Comparison of ENCODE assay signal across 8 cellular contexts in genomic region chr3:32571192-32571485, GRCh38. TPM values are rescaled to one million over a fixed set of nuclear protein-coding genes. Genes with fewer than 3 reads are reported as not detected.
DNase-seq lines count a peak whose midpoint lies in the region; ATAC-seq lines count a peak whose summit lies in the region.

No MANE protein-coding gene starts in this region.

- DNase-seq in Right ventricle myocardium inferior (ENCODE audit: missing footprints) (no peak), cardiac septum (ENCODE audit: low spot score) (no peak), NCI-H2227 (lab: John Stamatoyannopoulos, UW; ENCODE audit: unreplicated experiment) (peak; percentile 81), NCI-H2107 treated with DMSO at 0.1 percent for 48 hours (lab: John Stamatoyannopoulos, UW; ENCODE audit: unreplicated experiment) (no peak)
- DNase-seq in effector memory CD4-positive, alpha-beta T cell: no peak
- no peak for DNase-seq in naive thymus-derived CD8-positive, alpha-beta T cell
- DNase-seq in stimulated activated CD4-positive, alpha-beta T cell treated with anti-CD3 and anti-CD28 coated beads, Interleukin-2, amount 100 ng/mL, for 24 hours: no peak

- ATAC-seq in Right ventricle myocardium inferior: peak; percentile 63
- ATAC-seq in naive thymus-derived CD8-positive, alpha-beta T cell: peak in 1 of 2 donors; percentile 48
- ATAC-seq in HG02642 (IDR thresholded peaks at IDR 0.05; ENCODE audit: poor library complexity, unreplicated experiment): no peak

- peaks cover 10 to 36% (median 32%) of the 10 kb centered on the region in 4 donors for H3K4me1 Mint-ChIP-seq in naive thymus-derived CD8-positive, alpha-beta T cell

- intact Hi-C loops in Right ventricle myocardium inferior (cut with DNase I): loop anchor here (5.0 kb wide), 1 partner anchor 69 kb away; the partner anchor contains the start of gene CMTM6
- intact Hi-C loops in cardiac septum (cut with DNase I): loop anchor here (2.0 kb wide), 1 partner anchor 68 kb away; the partner anchor contains the start of gene CMTM6

- peak overlapping the region; percentile 89 for H3K4me3 ChIP-seq in effector memory CD4-positive, alpha-beta T cell (ENCODE audit: insufficient read depth, low read depth, low read length, poor library complexity, severe bottlenecking)

- H3K27ac ChIP-seq in effector memory CD4-positive, alpha-beta T cell (ENCODE audit: insufficient read depth, low read length, poor library complexity, severe bottlenecking): peak overlapping the region; percentile 77

- POLR2A ChIA-PET in naive thymus-derived CD8-positive, alpha-beta T cell (lab: Charles Lee): interaction anchor here (1.4 to 1.8 kb wide), 2 partner anchors 12 to 113 kb away, joined by 3 to 10 read pairs; partner anchors contain the start of gene CNOT10

- H3K27me3 Mint-ChIP-seq in naive thymus-derived CD8-positive, alpha-beta T cell: no peaks in the 10 kb centered on the region

- peaks cover 0 to 7% (median 0%) of the 10 kb centered on the region in 3 donors for H3K36me3 Mint-ChIP-seq in naive thymus-derived CD8-positive, alpha-beta T cell

- H3K9me3 ChIP-seq in effector memory CD4-positive, alpha-beta T cell (ENCODE audit: control insufficient read depth, low read length): no peaks in the 10 kb centered on the region

- no peaks in the 10 kb centered on the region for H3K27me3 ChIP-seq in effector memory CD4-positive, alpha-beta T cell (replicated peaks; ENCODE audit: control insufficient read depth, insufficient read depth, low read length, poor library complexity, severe bottlenecking)

- no peaks in the 10 kb centered on the region for H3K9me3 Mint-ChIP-seq in naive thymus-derived CD8-positive, alpha-beta T cell

- H3K27ac Mint-ChIP-seq in naive thymus-derived CD8-positive, alpha-beta T cell: peak overlapping the region; percentile 63 to 96 (median 94)

- H3K36me3 ChIP-seq in effector memory CD4-positive, alpha-beta T cell (ENCODE audit: control insufficient read depth, insufficient read depth, low read length): no peaks in the 10 kb centered on the region

- H3K4me3 Mint-ChIP-seq in naive thymus-derived CD8-positive, alpha-beta T cell: peak overlapping the region; percentile 81 to 96 (median 91)

- H3K4me1 ChIP-seq in effector memory CD4-positive, alpha-beta T cell (ENCODE audit: control insufficient read depth, insufficient read depth, low read length, poor library complexity, severe bottlenecking): peaks cover 10% of the 10 kb centered on the region

RNA-seq across cellular contexts. Expression of gene DYNC1LI1, which starts 0.5 kb away (rescaled TPM):
- 53.6 TPM for total RNA-seq in Right ventricle myocardium inferior
- 56.8 TPM for total RNA-seq in cardiac septum
- 10 to 100 TPM; 32.4 to 34.0 TPM for total RNA-seq in naive thymus-derived CD8-positive, alpha-beta T cell
- 10 to 100 TPM; 14.7 to 22.7 (median 19.3) TPM for polyA plus RNA-seq in naive thymus-derived CD8-positive, alpha-beta T cell
